Comparison of ENCODE assay signal across 22 cellular contexts in genomic region chr19:1830568-1830967, GRCh38. TPM values are rescaled to one million over a fixed set of nuclear protein-coding genes. Genes with fewer than 3 reads are reported as not detected.
A peak's percentile ranks its signal among the peaks of the same experiment; 100 is the strongest.
DNase-seq lines count a peak whose midpoint lies in the region; ATAC-seq and TF ChIP-seq lines count a peak whose summit lies in the region.
"Had no signal": no experiment of that assay in that cellular context is flagged by ENCODE, and none has a peak within 500 bp of the region (broad histone marks: within the 10 kb centered on the region; RNA-seq: fewer than 3 reads in every experiment).

No MANE protein-coding gene starts in this region.

- H3K36me3 Mint-ChIP-seq in glutamatergic neuron (ENCODE audit: unreplicated experiment), result no peaks in the 10 kb centered on the region

- peaks cover 93% of the 10 kb centered on the region for H3K36me3 ChIP-seq in BLaER1

- TF ChIP-seq CTCF in RWPE1 (conservative IDR thresholded peaks at IDR 0.05; ENCODE audit: low read depth) (no peak), glutamatergic neuron (IDR thresholded peaks at IDR 0.05; ENCODE audit: partially characterized antibody, unreplicated experiment) (no peak)

- H3K27me3 Mint-ChIP-seq in glutamatergic neuron (ENCODE audit: unreplicated experiment), result peaks cover 2% of the 10 kb centered on the region

- no peaks in the 10 kb centered on the region for H3K9me3 ChIP-seq in BLaER1
- H3K9me3 ChIP-seq: A549, Caco-2 had no signal

- 0 out of 2 replicates have a peak overlapping the region, but pooled peaks have one; percentile 7 for H3K9ac ChIP-seq in BLaER1

- DNase-seq in RWPE1 (ENCODE audit: low spot score), result no peak
- DNase-seq in glutamatergic neuron, result no peak
- DNase-seq in superior temporal gyrus (ENCODE audit: extremely low spot score), result no peak
- DNase-seq: AML-193; C1 segment of cervical spinal cord; Caco-2; CD8-positive, alpha-beta T cell; GOT3; Karpas-422; NCI-H1092; NCI-H1417 treated with DMSO at 0.1 percent for 48 hours; NCI-H1694 treated with DMSO at 0.1 percent for 48 hours; NCI-H2081; NCI-H2227 treated with DMSO at 0.1 percent for 48 hours; NCI-H510A; NCI-H69; RPMI8226; SHP77 treated with DMSO at 0.1 percent for 48 hours had no signal

- H3K9me3 Mint-ChIP-seq in glutamatergic neuron (ENCODE audit: unreplicated experiment), result no peaks in the 10 kb centered on the region
- H3K9me3 Mint-ChIP-seq: CD8-positive, alpha-beta T cell had no signal

- ATAC-seq in GM18858 (IDR thresholded peaks at IDR 0.05; ENCODE audit: unreplicated experiment), result no peak
- ATAC-seq: A549; CD8-positive, alpha-beta T cell; HCT116 had no signal

- H3K27ac ChIP-seq in BLaER1 (no peak overlapping the region), RWPE1 (peak overlapping the region; percentile 16)
- H3K27ac ChIP-seq: A549 had no signal

- H3K4me3 Mint-ChIP-seq in glutamatergic neuron (ENCODE audit: unreplicated experiment), result peak overlapping the region; percentile 6
- H3K4me3 Mint-ChIP-seq: CD8-positive, alpha-beta T cell had no signal

- CTCF ChIA-PET in RWPE1 (lab: Yijun Ruan, JAX), result interaction anchor here (0.6 kb wide), 1 partner anchor 160 kb away, joined by 4 read pairs; no protein-coding TSS in a partner anchor

- no peak overlapping the region for H3K27ac Mint-ChIP-seq in glutamatergic neuron (ENCODE audit: unreplicated experiment)
- H3K27ac Mint-ChIP-seq: CD8-positive, alpha-beta T cell had no signal

- H3K4me1 ChIP-seq in BLaER1, result peaks cover 80% of the 10 kb centered on the region
- H3K4me1 ChIP-seq: Caco-2 had no signal

- peaks cover 100% of the 10 kb centered on the region for H4K20me1 ChIP-seq in BLaER1

- peaks cover 26% of the 10 kb centered on the region for H3K4me1 Mint-ChIP-seq in glutamatergic neuron (ENCODE audit: low read depth, unreplicated experiment)

- no peak overlapping the region for H3K4me3 ChIP-seq in BLaER1
- H3K4me3 ChIP-seq: A549 had no signal

- peak overlapping the region; percentile 31 for H3K4me2 ChIP-seq in BLaER1
- H3K4me2 ChIP-seq: A549 had no signal

- no peaks in the 10 kb centered on the region for H3K27me3 ChIP-seq in BLaER1

- POLR2A ChIA-PET in RWPE1 (lab: Yijun Ruan, JAX; ENCODE audit: low non-redundant PET), result no interaction called here

RNA-seq across cellular contexts. Expression of gene REXO1, which starts 17.7 kb away (rescaled TPM):
- total RNA-seq in glutamatergic neuron (ENCODE audit: unreplicated experiment), result 65.7 TPM

RNA-seq across cellular contexts. Expression of gene ATP8B3, which starts 18.5 kb away (rescaled TPM):
- 2.5 TPM for total RNA-seq in glutamatergic neuron (ENCODE audit: unreplicated experiment)

RNA-seq across cellular contexts. Expression of gene KLF16, which starts 32.8 kb away (rescaled TPM):
- 30.6 TPM for total RNA-seq in glutamatergic neuron (ENCODE audit: unreplicated experiment)

RNA-seq across cellular contexts. Expression of gene ABHD17A, which starts 54.7 kb away (rescaled TPM):
- total RNA-seq in glutamatergic neuron (ENCODE audit: unreplicated experiment), result 75.1 TPM
